ENCODE assay signal across 17 cellular contexts in genomic region chr4:174483792-174484191, GRCh38. TPM values are rescaled to one million over a fixed set of nuclear protein-coding genes. Genes with fewer than 3 reads are reported as not detected.
DNase-seq lines count a peak whose midpoint lies in the region; ATAC-seq, FAIRE-seq and TF ChIP-seq lines count a peak whose summit lies in the region.
"Had no signal": no experiment of that assay in that cellular context is flagged by ENCODE, and none has a peak within 500 bp of the region (broad histone marks: within the 10 kb centered on the region; RNA-seq: fewer than 3 reads in every experiment).

No MANE protein-coding gene starts in this region.

- TF ChIP-seq CTCF in GM23338 (conservative IDR thresholded peaks at IDR 0.05; ENCODE audit: low read depth in 2 of 2) = no peak
- no peak for TF ChIP-seq CTCF in astrocyte of the cerebellum (IDR thresholded peaks at IDR 0.05; ENCODE audit: low read depth, low read length, missing control alignments)
- TF ChIP-seq CTCF in neural progenitor cell (IDR thresholded peaks at IDR 0.05) = no peak
- no peak for TF ChIP-seq CTCF in nephron progenitor cell (IDR thresholded peaks at IDR 0.05)

- H3K4me3 ChIP-seq in GM23338 (no peak overlapping the region), astrocyte of the cerebellum (ENCODE audit: low read depth, low read length) (no peak overlapping the region), neural progenitor cell (no peak overlapping the region), GM23248 (no peak overlapping the region)

- peak overlapping the region; percentile 52 for H2AFZ ChIP-seq in GM23338
- no peak overlapping the region for H2AFZ ChIP-seq in neural progenitor cell (replicated peaks)
- no peak overlapping the region for H2AFZ ChIP-seq in GM23248

- H3K4me2 ChIP-seq in GM23338 (no peak overlapping the region), neural progenitor cell (no peak overlapping the region), GM23248 (ENCODE audit: unreplicated experiment) (no peak overlapping the region)

- WGBS in GM23248 (ENCODE audit: low coverage in 1 of 2, low lambda C conversion rate in 2 of 2, missing lambda C conversion rate in 2 of 2), 2 experiments = 66 to 77% methylated on average over 3 of the region's 3 CpGs

- H3K4me1 ChIP-seq in GM23338 (ENCODE audit: insufficient read depth) (no peaks in the 10 kb centered on the region), neural progenitor cell (no peaks in the 10 kb centered on the region), GM23248 (ENCODE audit: insufficient read depth) (no peaks in the 10 kb centered on the region)

- in situ Hi-C loops in astrocyte of the cerebellum (cut with HindIII; ENCODE audit: low sequenced_read_pairs) = no loop called here
- in situ Hi-C loops in GM23248 (cut with MboI) = no loop called here

- H3K27ac Mint-ChIP-seq in GM23338 (no peak overlapping the region), neural progenitor cell (no peak overlapping the region), nephron progenitor cell (no peak overlapping the region)
- H3K27ac Mint-ChIP-seq: CD4-positive, alpha-beta T cell had no signal

- DNase-seq in GM23338 (ENCODE audit: low spot score) (no peak), astrocyte of the cerebellum (ENCODE audit: low read depth) (peak; percentile 22), neural progenitor cell (ENCODE audit: low spot score) (peak; percentile 20), GM19239 (ENCODE audit: insufficient read length, low spot score) (no peak), GM23248 (no peak), nephron progenitor cell (no peak)
- DNase-seq: AML-193; Caco-2; CD4-positive, alpha-beta T cell; GOT3; H7 had no signal

- H3K4me3 Mint-ChIP-seq in GM23338 = no peak overlapping the region
- H3K4me3 Mint-ChIP-seq in neural progenitor cell = no peak overlapping the region
- H3K4me3 Mint-ChIP-seq in nephron progenitor cell = no peak overlapping the region
- H3K4me3 Mint-ChIP-seq: CD4-positive, alpha-beta T cell had no signal

- no peaks in the 10 kb centered on the region for H3K9me3 Mint-ChIP-seq in GM23338
- H3K9me3 Mint-ChIP-seq in neural progenitor cell = no peaks in the 10 kb centered on the region
- H3K9me3 Mint-ChIP-seq in nephron progenitor cell = peaks cover 4% of the 10 kb centered on the region
- H3K9me3 Mint-ChIP-seq: CD4-positive, alpha-beta T cell had no signal

- no peak for ATAC-seq in GM23338

- H3K27me3 ChIP-seq in GM23338 (ENCODE audit: insufficient read depth) (no peaks in the 10 kb centered on the region), neural progenitor cell (no peaks in the 10 kb centered on the region), GM23248 (replicated peaks; ENCODE audit: insufficient read depth) (no peaks in the 10 kb centered on the region; the same call in 1 of the 2 replicates)

- H3K27ac ChIP-seq in GM23338 (ENCODE audit: low read depth) (no peak overlapping the region), neural progenitor cell (no peak overlapping the region), GM23248 (no peak overlapping the region)
- H3K27ac ChIP-seq: C4-2B, HL-60 had no signal

- peaks cover 3% of the 10 kb centered on the region for H3K27me3 Mint-ChIP-seq in GM23338 (ENCODE audit: insufficient read depth, low read depth, poor library complexity)
- H3K27me3 Mint-ChIP-seq in neural progenitor cell (ENCODE audit: insufficient read depth, low read depth) = peaks cover 7% of the 10 kb centered on the region
- peaks cover 9% of the 10 kb centered on the region for H3K27me3 Mint-ChIP-seq in nephron progenitor cell (ENCODE audit: low read depth, poor library complexity)
- H3K27me3 Mint-ChIP-seq: CD4-positive, alpha-beta T cell had no signal

- H3K9me3 ChIP-seq in neural progenitor cell (ENCODE audit: low read depth) = no peaks in the 10 kb centered on the region
- H3K9me3 ChIP-seq in GM23248 (ENCODE audit: low read depth) = no peaks in the 10 kb centered on the region
- H3K9me3 ChIP-seq: Caco-2 had no signal

- no peaks in the 10 kb centered on the region for H3F3A ChIP-seq in GM23338 (replicated peaks; ENCODE audit: low read depth)
- no peaks in the 10 kb centered on the region for H3F3A ChIP-seq in neural progenitor cell (ENCODE audit: low read depth)
- no peaks in the 10 kb centered on the region for H3F3A ChIP-seq in GM23248 (ENCODE audit: insufficient read depth)

- no peaks in the 10 kb centered on the region for H3K9me2 ChIP-seq in GM23338 (ENCODE audit: insufficient read depth)
- no peaks in the 10 kb centered on the region for H3K9me2 ChIP-seq in GM23248 (ENCODE audit: insufficient read depth)

- FAIRE-seq in GM19239 (lab: Jason Lieb, UNC) = no peak
- FAIRE-seq: D721Med, G401.6, GM12891 had no signal

- no peaks in the 10 kb centered on the region for H4K20me1 ChIP-seq in GM23338 (replicated peaks; ENCODE audit: insufficient read depth)
- H4K20me1 ChIP-seq in neural progenitor cell (ENCODE audit: low read depth) = no peaks in the 10 kb centered on the region
- H4K20me1 ChIP-seq in GM23248 (ENCODE audit: insufficient read depth) = no peaks in the 10 kb centered on the region

- H3K36me3 ChIP-seq in GM23338 (ENCODE audit: insufficient read depth) = no peaks in the 10 kb centered on the region
- H3K36me3 ChIP-seq in neural progenitor cell = no peaks in the 10 kb centered on the region
- H3K36me3 ChIP-seq in GM23248 (ENCODE audit: low read depth) = no peaks in the 10 kb centered on the region

- H3K9ac ChIP-seq in neural progenitor cell = no peak overlapping the region
- no peak overlapping the region for H3K9ac ChIP-seq in GM23248

- no peaks in the 10 kb centered on the region for H3K4me1 Mint-ChIP-seq in GM23338
- H3K4me1 Mint-ChIP-seq in neural progenitor cell = no peaks in the 10 kb centered on the region
- H3K4me1 Mint-ChIP-seq in nephron progenitor cell = peaks cover 5% of the 10 kb centered on the region

- H3K36me3 Mint-ChIP-seq in GM23338 (ENCODE audit: low read depth) (no peaks in the 10 kb centered on the region), neural progenitor cell (no peaks in the 10 kb centered on the region), nephron progenitor cell (ENCODE audit: low read depth) (no peaks in the 10 kb centered on the region)

- H3K79me2 ChIP-seq in GM23338 (replicated peaks; ENCODE audit: insufficient read depth) = no peaks in the 10 kb centered on the region
- no peaks in the 10 kb centered on the region for H3K79me2 ChIP-seq in neural progenitor cell (ENCODE audit: low read depth)
- no peaks in the 10 kb centered on the region for H3K79me2 ChIP-seq in GM23248 (ENCODE audit: insufficient read depth)

TF ChIP-seq in GM23338, 12 proteins besides CTCF, POLR2A, EP300 and RAD21 (continues in another document):
- TF ChIP-seq CREB1 (CRISPR knock-in tag; IDR thresholded peaks at IDR 0.05; ENCODE audit: low read depth) (no peak), ZNF331 (CRISPR knock-in tag; IDR thresholded peaks at IDR 0.05; ENCODE audit: low read depth) (no peak), ETS1 (IDR thresholded peaks at IDR 0.05) (no peak), EZH2phosphoT487 (IDR thresholded peaks at IDR 0.05; ENCODE audit: unreplicated experiment) (no peak), JUNB (IDR thresholded peaks at IDR 0.05; ENCODE audit: unreplicated experiment) (no peak)

RNA-seq across cellular contexts. Expression of gene HPGD, which starts 38.5 kb away (rescaled TPM):
- total RNA-seq in GM23338 (2014; rRNA removed; shearing (Covaris generic)) = 4.1 and 9.1 TPM in 2 replicates
- polyA plus RNA-seq in GM23338 (2016; fragmentation: Nextera tagmentation; extraction: Ambion mirVana) (3.9 and 5.6 TPM in 2 replicates), GM23248 (2016; fragmentation: Nextera tagmentation; extraction: Ambion mirVana) (not detected in 2 replicates)
- total RNA-seq in neural progenitor cell (ENCODE audit: low replicate concordance) = not detected in 2 replicates
- not detected in 2 replicates for total RNA-seq in GM23248 (2014; rRNA removed; shearing (Covaris generic))
- polyA plus RNA-seq: BJ had no signal

Comparison
In these comparisons a context has a peak if more than half of its experiments do, and no peak if none do; other contexts are left out.
1. DNase-seq: peak in astrocyte of the cerebellum (single experiment) and neural progenitor cell (single experiment); none in GM23338 (single experiment), GM19239 (single experiment), GM23248 (single experiment) and nephron progenitor cell (single experiment).